In genomic region chrX:48509619-48510018, GRCh38 we compare ENCODE assay signal across 10 cellular contexts. TPM values are rescaled to one million over a fixed set of nuclear protein-coding genes. Genes with fewer than 3 reads are reported as not detected.
DNase-seq lines count a peak whose midpoint lies in the region; ATAC-seq and TF ChIP-seq lines count a peak whose summit lies in the region.
"Had no signal": no experiment of that assay in that cellular context is flagged by ENCODE, and none has a peak within 500 bp of the region (broad histone marks: within the 10 kb centered on the region; RNA-seq: fewer than 3 reads in every experiment).

No MANE protein-coding gene starts in this region.

- ATAC-seq in activated CD8-positive, alpha-beta memory T cell treated with anti-CD3 and anti-CD28 coated beads, Interleukin-2, amount 10 ng/mL, durations not matched to agents 7 days and 5 days, result no peak
- ATAC-seq in right lobe of liver (no peak), sciatic nerve (no peak)

- in situ Hi-C loops in astrocyte of the cerebellum (cut with HindIII; ENCODE audit: low sequenced_read_pairs), result no loop called here

- peak overlapping the region; percentile 90 for H3K4me3 Mint-ChIP-seq in activated CD8-positive, alpha-beta memory T cell treated with anti-CD3 and anti-CD28 coated beads, Interleukin-2, amount 10 ng/mL, durations not matched to agents 7 days and 5 days

- no peaks in the 10 kb centered on the region for H3K27me3 Mint-ChIP-seq in activated CD8-positive, alpha-beta memory T cell treated with anti-CD3 and anti-CD28 coated beads, Interleukin-2, amount 10 ng/mL, durations not matched to agents 7 days and 5 days

- H3K4me1 ChIP-seq in right lobe of liver, result no peaks in the 10 kb centered on the region
- peaks cover 0 to 7% (median 0%) of the 10 kb centered on the region in 4 donors for H3K4me1 ChIP-seq in tibial artery
- H3K4me1 ChIP-seq: pancreas had no signal

- intact Hi-C loops in right lobe of liver (cut with DNase I) (no loop called here), tibial artery (cut with DNase I; ENCODE audit: low total_unique reads) (no loop called here), sciatic nerve (cut with DNase I) (loop anchor here (10.0 kb wide), 1 partner anchor 1095 kb away; no protein-coding TSS in a partner anchor)

- H3K9me3 ChIP-seq in right lobe of liver (no peaks in the 10 kb centered on the region), tibial artery (no peaks in the 10 kb centered on the region)
- H3K9me3 ChIP-seq: pancreas had no signal

- peaks cover 30% of the 10 kb centered on the region for H3K4me1 Mint-ChIP-seq in activated CD8-positive, alpha-beta memory T cell treated with anti-CD3 and anti-CD28 coated beads, Interleukin-2, amount 10 ng/mL, durations not matched to agents 7 days and 5 days

- no peaks in the 10 kb centered on the region for H3K9me3 Mint-ChIP-seq in activated CD8-positive, alpha-beta memory T cell treated with anti-CD3 and anti-CD28 coated beads, Interleukin-2, amount 10 ng/mL, durations not matched to agents 7 days and 5 days (ENCODE audit: low read depth)

- H3K27ac ChIP-seq in right lobe of liver (no peak overlapping the region), tibial artery (peak overlapping the region; percentile 71 to 81)

- H3K4me3 ChIP-seq in astrocyte of the cerebellum (ENCODE audit: low read depth, low read length) (peak overlapping the region; percentile 54), right lobe of liver (peak overlapping the region in 2 of 3 donors; percentile 65 to 67), tibial artery (peak overlapping the region; percentile 78)

- peak overlapping the region; percentile 81 for H3K27ac Mint-ChIP-seq in activated CD8-positive, alpha-beta memory T cell treated with anti-CD3 and anti-CD28 coated beads, Interleukin-2, amount 10 ng/mL, durations not matched to agents 7 days and 5 days

- H3K36me3 ChIP-seq in right lobe of liver (no peaks in the 10 kb centered on the region), tibial artery (peaks cover 0 to 4% (median 4%) of the 10 kb centered on the region in 3 donors)
- H3K36me3 ChIP-seq: pancreas had no signal

- TF ChIP-seq POLR2A in right lobe of liver (IDR thresholded peaks at IDR 0.05), result no peak

- 81% methylated on average over 6 of the region's 11 CpGs for WGBS in right lobe of liver (ENCODE audit: insufficient coverage, low coverage, low lambda C conversion rate, missing lambda C conversion rate)

- H3K36me3 Mint-ChIP-seq in activated CD8-positive, alpha-beta memory T cell treated with anti-CD3 and anti-CD28 coated beads, Interleukin-2, amount 10 ng/mL, durations not matched to agents 7 days and 5 days, result peaks cover 9% of the 10 kb centered on the region

- H3K27me3 ChIP-seq in right lobe of liver, result no peaks in the 10 kb centered on the region
- no peaks in the 10 kb centered on the region for H3K27me3 ChIP-seq in tibial artery
- H3K27me3 ChIP-seq: pancreas had no signal

- TF ChIP-seq CTCF in astrocyte of the cerebellum (IDR thresholded peaks at IDR 0.05; ENCODE audit: low read depth, low read length, missing control alignments) (no peak), right lobe of liver (IDR thresholded peaks at IDR 0.05) (no peak), tibial artery (IDR thresholded peaks at IDR 0.05) (no peak)

- CTCF ChIA-PET in activated CD8-positive, alpha-beta memory T cell treated with anti-CD3 and anti-CD28 coated beads, Interleukin-2, amount 10 ng/mL, durations not matched to agents 7 days and 5 days (lab: Charles Lee), result interaction anchor here (1.2 kb wide), 1 partner anchor 21 kb away, joined by 3 read pairs; no protein-coding TSS in a partner anchor

- no peak for DNase-seq in activated CD8-positive, alpha-beta memory T cell treated with anti-CD3 and anti-CD28 coated beads, Interleukin-2, amount 10 ng/mL, durations not matched to agents 7 days and 5 days
- DNase-seq in activated CD8-positive, alpha-beta memory T cell treated with anti-CD3 and anti-CD28 coated beads for 24 hours, result no peak
- DNase-seq in astrocyte of the cerebellum (ENCODE audit: low read depth) (no peak), right lobe of liver (no peak), tibial artery (no peak), sciatic nerve (ENCODE audit: low spot score) (no peak), NCI-H526 (lab: John Stamatoyannopoulos, UW) (no peak)
- DNase-seq in activated effector memory CD4-positive, alpha-beta T cell treated with Interleukin-2 at 50 U/mL for 16 hours, result no peak
- DNase-seq: activated CD4-positive, alpha-beta T cell treated with anti-CD3 and anti-CD28 coated beads, Interleukin-2, amount 50 U/mL, for 4 hours; pancreas had no signal

RNA-seq across cellular contexts. Expression of gene PORCN, which starts 0.8 kb away (rescaled TPM):
- 10 to 100 TPM; 22.4 to 25.7 TPM for total RNA-seq in activated CD8-positive, alpha-beta memory T cell treated with anti-CD3 and anti-CD28 coated beads, Interleukin-2, amount 10 ng/mL, durations not matched to agents 7 days and 5 days
- total RNA-seq in right lobe of liver, result 1 to 10 TPM; 1.7 to 6.1 (median 1.9) TPM
- total RNA-seq in sciatic nerve, result 7.4 TPM

RNA-seq across cellular contexts. Expression of gene EBP, which starts 12.0 kb away (rescaled TPM):
- 100 to 1,000 TPM; 359 to 395 TPM for total RNA-seq in activated CD8-positive, alpha-beta memory T cell treated with anti-CD3 and anti-CD28 coated beads, Interleukin-2, amount 10 ng/mL, durations not matched to agents 7 days and 5 days
- total RNA-seq in right lobe of liver (100 to 1,000 TPM; 150 to 276 (median 225) TPM), sciatic nerve (16.9 TPM)

RNA-seq across cellular contexts. Expression of gene TBC1D25, which starts 29.9 kb away (rescaled TPM):
- 10 to 100 TPM; 23.2 to 26.3 TPM for total RNA-seq in activated CD8-positive, alpha-beta memory T cell treated with anti-CD3 and anti-CD28 coated beads, Interleukin-2, amount 10 ng/mL, durations not matched to agents 7 days and 5 days
- total RNA-seq in right lobe of liver, result 1 to 10 TPM; 4.3 to 7.5 (median 5.6) TPM
- total RNA-seq in sciatic nerve, result 15.3 TPM

RNA-seq across cellular contexts. Expression of gene FTSJ1, which starts 33.6 kb away (rescaled TPM):
- total RNA-seq in activated CD8-positive, alpha-beta memory T cell treated with anti-CD3 and anti-CD28 coated beads, Interleukin-2, amount 10 ng/mL, durations not matched to agents 7 days and 5 days, result 10 to 100 TPM; 72.7 to 75.4 TPM
- total RNA-seq in right lobe of liver (10 to 100 TPM in 5 of 6 experiments, 1 to 10 TPM in 1; 9.9 to 30.4 (median 12.5) TPM), sciatic nerve (30.6 TPM)

RNA-seq across cellular contexts. Expression of gene SLC38A5, which starts 39.6 kb away (rescaled TPM):
- total RNA-seq in activated CD8-positive, alpha-beta memory T cell treated with anti-CD3 and anti-CD28 coated beads, Interleukin-2, amount 10 ng/mL, durations not matched to agents 7 days and 5 days, result 100 to 1,000 TPM in 1 of 2 experiments, 10 to 100 TPM in 1; 93.9 to 123 TPM
- total RNA-seq in right lobe of liver (1 to 10 TPM in 1 of 6 experiments, under 1 TPM in 4, not detected in 1; 0.22 to 1.4 (median 0.37) TPM), sciatic nerve (9.7 TPM)

Comparison
In these comparisons a context has a peak if more than half of its experiments do, and no peak if none do; other contexts are left out.
1. H3K27ac ChIP-seq: peak in tibial artery (2 of 2); none in right lobe of liver (0 of 3).
2. Peak in every context shown above with its lines, with median percentiles within 50 percentile points of each other: H3K4me3 ChIP-seq.